15 cellular contexts compared by ENCODE assay signal in genomic region chr10:62978417-62978955, GRCh38.
DNase-seq lines count a peak whose midpoint lies in the region; ATAC-seq, FAIRE-seq and TF ChIP-seq lines count a peak whose summit lies in the region.
"Had no signal": no experiment of that assay in that cellular context is flagged by ENCODE, and none has a peak within 500 bp of the region (broad histone marks: within the 10 kb centered on the region; RNA-seq: fewer than 3 reads in every experiment).

No MANE protein-coding gene starts in this region.

- H4K20me1 ChIP-seq in PC-3 (ENCODE audit: low read length), result no peaks in the 10 kb centered on the region
- H4K20me1 ChIP-seq in astrocyte (ENCODE audit: insufficient read depth, low read length), result no peaks in the 10 kb centered on the region

- no peaks in the 10 kb centered on the region for H3K27me3 Mint-ChIP-seq in astrocyte (ENCODE audit: low read depth, unreplicated experiment)

- TF ChIP-seq CTCF in PC-3 (conservative IDR thresholded peaks at IDR 0.05; ENCODE audit: low read depth, low read length), result no peak
- no peak for TF ChIP-seq CTCF in astrocyte (IDR thresholded peaks at IDR 0.05; ENCODE audit: insufficient read depth, low read depth, low read length)

- DNase-seq in activated naive CD4-positive, alpha-beta T cell treated with anti-CD3 and anti-CD28 coated beads, Interleukin-2, amount 50 U/mL, for 72 hours (ENCODE audit: low spot score in 2 of 2), result no peak
- no peak for DNase-seq in activated naive CD4-positive, alpha-beta T cell (lab: John Stamatoyannopoulos, UW)
- DNase-seq in PC-3 (peak; percentile 38), astrocyte (ENCODE audit: low read depth) (peak; percentile 87)
- DNase-seq in stimulated activated CD8-positive, alpha-beta memory T cell treated with anti-CD3 and anti-CD28 coated beads, Interleukin-4, amount 100 ng/mL, for 48 hours, result peak; percentile 44
- no peak for DNase-seq in activated CD8-positive, alpha-beta memory T cell treated with anti-CD3 and anti-CD28 coated beads, Interleukin-2, amount 50 U/mL, for 4 hours
- DNase-seq: C1 segment of cervical spinal cord, H7, NCI-H1092 treated with DMSO at 0.1 percent for 48 hours, NCI-H2227 treated with DMSO at 0.1 percent for 48 hours, NCI-H524, Right ventricle myocardium superior had no signal

- no peak overlapping the region for H3K4me3 Mint-ChIP-seq in astrocyte (ENCODE audit: unreplicated experiment)

- FAIRE-seq in astrocyte (lab: Jason Lieb, UNC), result peak; percentile 39

- POLR2A ChIA-PET in PC-3 (lab: Charles Lee; ENCODE audit: unreplicated experiment), result no interaction called here

- no peak overlapping the region for H3K4me2 ChIP-seq in PC-3 (ENCODE audit: low read length)
- H3K4me2 ChIP-seq in astrocyte (ENCODE audit: low read length), result no peak overlapping the region
- H3K4me2 ChIP-seq: KMS-11 had no signal

- H3K27ac Mint-ChIP-seq in activated naive CD4-positive, alpha-beta T cell treated with anti-CD3 and anti-CD28 coated beads, Interleukin-2, amount 50 U/mL, for 72 hours, result no peak overlapping the region
- H3K27ac Mint-ChIP-seq in astrocyte (ENCODE audit: unreplicated experiment), result no peak overlapping the region

- H3K9me3 ChIP-seq in PC-3 (ENCODE audit: low read length), result no peaks in the 10 kb centered on the region
- H3K9me3 ChIP-seq in astrocyte (ENCODE audit: insufficient read depth, low read depth, low read length), result peaks cover 4% of the 10 kb centered on the region

- peaks cover 5% of the 10 kb centered on the region for H3K4me1 Mint-ChIP-seq in astrocyte (ENCODE audit: low read depth, unreplicated experiment)

- peak; percentile 25 to 53 for ATAC-seq in activated naive CD4-positive, alpha-beta T cell treated with anti-CD3 and anti-CD28 coated beads, Interleukin-2, amount 50 U/mL, for 72 hours
- ATAC-seq in PC-3, result no peak
- no peak for ATAC-seq in GM19467 (IDR thresholded peaks at IDR 0.05; ENCODE audit: unreplicated experiment)
- ATAC-seq: Panc1 had no signal

- H2AFZ ChIP-seq in PC-3 (ENCODE audit: low read length) (no peak overlapping the region), astrocyte (ENCODE audit: low read depth, low read length) (no peak overlapping the region)

- CTCF ChIA-PET in PC-3 (lab: Charles Lee), result no interaction called here

- no peaks in the 10 kb centered on the region; the same call in 1 of the 2 replicates for H3K9me2 ChIP-seq in PC-3 (replicated peaks; ENCODE audit: low read length)

- BruUV-seq in PC-3 (replicated peaks; lab: Mats Ljungman, UMichigan), result no TSS peak

- H3K79me2 ChIP-seq in PC-3 (ENCODE audit: low read length), result no peaks in the 10 kb centered on the region
- H3K79me2 ChIP-seq in astrocyte (ENCODE audit: insufficient read depth, low read length), result no peaks in the 10 kb centered on the region

- H3K4me1 ChIP-seq in PC-3 (ENCODE audit: insufficient read depth, low read length), result peaks cover 32% of the 10 kb centered on the region
- H3K4me1 ChIP-seq in astrocyte (ENCODE audit: insufficient read depth, low read length), result no peaks in the 10 kb centered on the region

- H3K36me3 Mint-ChIP-seq in activated naive CD4-positive, alpha-beta T cell treated with anti-CD3 and anti-CD28 coated beads, Interleukin-2, amount 50 U/mL, for 72 hours, result peaks cover 6 to 11% of the 10 kb centered on the region in 2 donors
- H3K36me3 Mint-ChIP-seq in astrocyte (ENCODE audit: low read depth, unreplicated experiment), result peaks cover 3% of the 10 kb centered on the region

- H3K9ac ChIP-seq in PC-3 (ENCODE audit: low read length) (no peak overlapping the region), astrocyte (ENCODE audit: low read length) (no peak overlapping the region)
- H3K9ac ChIP-seq: KMS-11 had no signal

- H3K27me3 ChIP-seq in PC-3 (ENCODE audit: low read length), result no peaks in the 10 kb centered on the region
- H3K27me3 ChIP-seq in astrocyte (ENCODE audit: insufficient read depth, low read length), result no peaks in the 10 kb centered on the region

- H3K36me3 ChIP-seq in PC-3 (ENCODE audit: low read depth, low read length), result no peaks in the 10 kb centered on the region
- no peaks in the 10 kb centered on the region for H3K36me3 ChIP-seq in astrocyte (ENCODE audit: insufficient read depth, low read length)

- H3K27ac ChIP-seq in PC-3 (ENCODE audit: low read length), result no peak overlapping the region
- no peak overlapping the region for H3K27ac ChIP-seq in astrocyte (ENCODE audit: low read depth, low read length)
- H3K27ac ChIP-seq: KMS-11 had no signal

- H3K9me3 Mint-ChIP-seq in activated naive CD4-positive, alpha-beta T cell treated with anti-CD3 and anti-CD28 coated beads, Interleukin-2, amount 50 U/mL, for 72 hours, result peaks cover 10 to 18% of the 10 kb centered on the region in 2 donors
- H3K9me3 Mint-ChIP-seq in astrocyte (ENCODE audit: unreplicated experiment), result peaks cover 6% of the 10 kb centered on the region

- peaks cover 12% of the 10 kb centered on the region for H3F3A ChIP-seq in PC-3 (ENCODE audit: low read length, unreplicated experiment)

- H3K4me3 ChIP-seq in PC-3 (ENCODE audit: low read length) (no peak overlapping the region), astrocyte (ENCODE audit: insufficient read depth, low read depth, low read length) (no peak overlapping the region)

- intact Hi-C loops in PC-3 (cut with micrococcal nuclease), result no loop called here

Comparison
In these comparisons a context has a peak if more than half of its experiments do, and no peak if none do; other contexts are left out.
1. ATAC-seq: peak in activated naive CD4-positive, alpha-beta T cell treated with anti-CD3 and anti-CD28 coated beads, Interleukin-2, amount 50 U/mL, for 72 hours (2 of 2); none in PC-3 (single experiment) and GM19467 (single experiment).
2. DNase-seq: peak in PC-3 (single experiment), astrocyte (single experiment) and stimulated activated CD8-positive, alpha-beta memory T cell treated with anti-CD3 and anti-CD28 coated beads, Interleukin-4, amount 100 ng/mL, for 48 hours (single experiment); none in activated naive CD4-positive, alpha-beta T cell treated with anti-CD3 and anti-CD28 coated beads, Interleukin-2, amount 50 U/mL, for 72 hours (0 of 2), activated naive CD4-positive, alpha-beta T cell (0 of 4) and activated CD8-positive, alpha-beta memory T cell treated with anti-CD3 and anti-CD28 coated beads, Interleukin-2, amount 50 U/mL, for 4 hours (single experiment).